9 cellular contexts compared by ENCODE assay signal in genomic region chr21:46551636-46552241, GRCh38. TPM values are rescaled to one million over a fixed set of nuclear protein-coding genes. Genes with fewer than 3 reads are reported as not detected.
DNase-seq lines count a peak whose midpoint lies in the region; ATAC-seq and TF ChIP-seq lines count a peak whose summit lies in the region.
"Had no signal": no experiment of that assay in that cellular context is flagged by ENCODE, and none has a peak within 500 bp of the region (broad histone marks: within the 10 kb centered on the region; RNA-seq: fewer than 3 reads in every experiment).

No MANE protein-coding gene starts in this region.

- TF ChIP-seq CTCF in natural killer cell (IDR thresholded peaks at IDR 0.05): peak; percentile 10

- intact Hi-C loops in natural killer cell (cut with micrococcal nuclease): loop anchor here (1.0 to 2.0 kb wide), 2 partner anchors 8 to 15 kb away; no protein-coding TSS in a partner anchor

- POLR2A ChIA-PET in activated naive CD8-positive, alpha-beta T cell treated with anti-CD3 and anti-CD28 coated beads, Interleukin-2, amount 10 ng/mL, durations not matched to agents 7 days and 5 days (lab: Charles Lee): interaction anchor here (0.7 to 4.9 kb wide), 9 partner anchors 8 to 324 kb away, joined by 3 to 43 read pairs (median 4); partner anchors contain the start of genes PRMT2 and S100B

- H3K36me3 Mint-ChIP-seq in T-helper 2 cell treated with Interferon-gamma antibody and Interleukin-4, amounts not matched to agents 5 μg/mL and 100 μg/mL, for 36 hours (ENCODE audit: low read depth): peaks cover 47% of the 10 kb centered on the region
- peaks cover 40% of the 10 kb centered on the region for H3K36me3 Mint-ChIP-seq in activated naive CD8-positive, alpha-beta T cell treated with anti-CD3 and anti-CD28 coated beads, Interleukin-2, amount 10 ng/mL, durations not matched to agents 7 days and 5 days
- no peaks in the 10 kb centered on the region for H3K36me3 Mint-ChIP-seq in natural killer cell

- H3K9me3 Mint-ChIP-seq in T-helper 2 cell treated with Interferon-gamma antibody and Interleukin-4, amounts not matched to agents 5 μg/mL and 100 μg/mL, for 36 hours: no peaks in the 10 kb centered on the region
- H3K9me3 Mint-ChIP-seq in activated naive CD8-positive, alpha-beta T cell treated with anti-CD3 and anti-CD28 coated beads, Interleukin-2, amount 10 ng/mL, durations not matched to agents 7 days and 5 days: no peaks in the 10 kb centered on the region
- no peaks in the 10 kb centered on the region for H3K9me3 Mint-ChIP-seq in natural killer cell

- DNase-seq in CD1c-positive myeloid dendritic cell (ENCODE audit: extremely low spot score) (peak; percentile 75), natural killer cell (peak; percentile 51), NCI-H82 (lab: John Stamatoyannopoulos, UW) (no peak), DMS79 (lab: John Stamatoyannopoulos, UW) (no peak)
- DNase-seq in T-helper 2 cell treated with Interferon-gamma antibody and Interleukin-4, amounts not matched to agents 5 μg/mL and 100 μg/mL, for 36 hours (ENCODE audit: low spot score): peak; percentile 21
- DNase-seq in activated naive CD8-positive, alpha-beta T cell treated with anti-CD3 and anti-CD28 coated beads, Interleukin-2, amount 10 ng/mL, durations not matched to agents 7 days and 5 days: peak; percentile 66
- DNase-seq: PC-9 had no signal

- H3K27ac Mint-ChIP-seq in T-helper 2 cell treated with Interferon-gamma antibody and Interleukin-4, amounts not matched to agents 5 μg/mL and 100 μg/mL, for 36 hours: peak overlapping the region; percentile 87
- peak overlapping the region; percentile 93 for H3K27ac Mint-ChIP-seq in activated naive CD8-positive, alpha-beta T cell treated with anti-CD3 and anti-CD28 coated beads, Interleukin-2, amount 10 ng/mL, durations not matched to agents 7 days and 5 days
- H3K27ac Mint-ChIP-seq in natural killer cell: peak overlapping the region; percentile 86 to 93

- peak overlapping the region; percentile 47 for H3K4me3 Mint-ChIP-seq in T-helper 2 cell treated with Interferon-gamma antibody and Interleukin-4, amounts not matched to agents 5 μg/mL and 100 μg/mL, for 36 hours
- H3K4me3 Mint-ChIP-seq in activated naive CD8-positive, alpha-beta T cell treated with anti-CD3 and anti-CD28 coated beads, Interleukin-2, amount 10 ng/mL, durations not matched to agents 7 days and 5 days: peak overlapping the region; percentile 76
- peak overlapping the region; percentile 85 for H3K4me3 Mint-ChIP-seq in natural killer cell

- peaks cover 23% of the 10 kb centered on the region for H3K4me1 Mint-ChIP-seq in T-helper 2 cell treated with Interferon-gamma antibody and Interleukin-4, amounts not matched to agents 5 μg/mL and 100 μg/mL, for 36 hours (ENCODE audit: low read depth)
- peaks cover 40% of the 10 kb centered on the region for H3K4me1 Mint-ChIP-seq in activated naive CD8-positive, alpha-beta T cell treated with anti-CD3 and anti-CD28 coated beads, Interleukin-2, amount 10 ng/mL, durations not matched to agents 7 days and 5 days
- H3K4me1 Mint-ChIP-seq in natural killer cell: peaks cover 37 to 74% of the 10 kb centered on the region in 2 donors

- no peaks in the 10 kb centered on the region for H3K27me3 Mint-ChIP-seq in T-helper 2 cell treated with Interferon-gamma antibody and Interleukin-4, amounts not matched to agents 5 μg/mL and 100 μg/mL, for 36 hours (ENCODE audit: low read depth)
- no peaks in the 10 kb centered on the region for H3K27me3 Mint-ChIP-seq in activated naive CD8-positive, alpha-beta T cell treated with anti-CD3 and anti-CD28 coated beads, Interleukin-2, amount 10 ng/mL, durations not matched to agents 7 days and 5 days
- no peaks in the 10 kb centered on the region for H3K27me3 Mint-ChIP-seq in natural killer cell (ENCODE audit: low read depth in 2 of 2)

- peak; percentile 60 for ATAC-seq in activated naive CD8-positive, alpha-beta T cell treated with anti-CD3 and anti-CD28 coated beads, Interleukin-2, amount 10 ng/mL, durations not matched to agents 7 days and 5 days (ENCODE audit: low read depth)
- peak; percentile 72 to 80 (median 76) for ATAC-seq in natural killer cell
- no peak for ATAC-seq in HG02840 (IDR thresholded peaks at IDR 0.05; ENCODE audit: low FRiP score, unreplicated experiment)
- no peak for ATAC-seq in HG02852 (IDR thresholded peaks at IDR 0.05; ENCODE audit: unreplicated experiment)

RNA-seq across cellular contexts. Expression of gene S100B, which starts 53.1 kb away (rescaled TPM):
- total RNA-seq in activated naive CD8-positive, alpha-beta T cell treated with anti-CD3 and anti-CD28 coated beads, Interleukin-2, amount 10 ng/mL, durations not matched to agents 7 days and 5 days: 10 to 100 TPM; 15.8 to 16.3 TPM
- total RNA-seq in natural killer cell: 10 to 100 TPM in 1 of 3 donors, 1 to 10 TPM in 1, not detected in 1; 4.0 to 58.9 TPM
- total RNA-seq: PC-9 had no signal

Comparison
In these comparisons a context has a peak if more than half of its experiments do, and no peak if none do; other contexts are left out.
1. DNase-seq: peak in CD1c-positive myeloid dendritic cell (single experiment), T-helper 2 cell treated with Interferon-gamma antibody and Interleukin-4, amounts not matched to agents 5 μg/mL and 100 μg/mL, for 36 hours (single experiment), activated naive CD8-positive, alpha-beta T cell treated with anti-CD3 and anti-CD28 coated beads, Interleukin-2, amount 10 ng/mL, durations not matched to agents 7 days and 5 days (single experiment) and natural killer cell (single experiment); none in NCI-H82 (single experiment) and DMS79 (single experiment).
2. ATAC-seq: peak in activated naive CD8-positive, alpha-beta T cell treated with anti-CD3 and anti-CD28 coated beads, Interleukin-2, amount 10 ng/mL, durations not matched to agents 7 days and 5 days (single experiment) and natural killer cell (3 of 3); none in HG02840 (single experiment) and HG02852 (single experiment).
3. Peak in every context shown above with its lines, with median percentiles within 50 percentile points of each other: H3K27ac Mint-ChIP-seq and H3K4me3 Mint-ChIP-seq.